25 cellular contexts compared by ENCODE assay signal in the genomic region with DNA sequence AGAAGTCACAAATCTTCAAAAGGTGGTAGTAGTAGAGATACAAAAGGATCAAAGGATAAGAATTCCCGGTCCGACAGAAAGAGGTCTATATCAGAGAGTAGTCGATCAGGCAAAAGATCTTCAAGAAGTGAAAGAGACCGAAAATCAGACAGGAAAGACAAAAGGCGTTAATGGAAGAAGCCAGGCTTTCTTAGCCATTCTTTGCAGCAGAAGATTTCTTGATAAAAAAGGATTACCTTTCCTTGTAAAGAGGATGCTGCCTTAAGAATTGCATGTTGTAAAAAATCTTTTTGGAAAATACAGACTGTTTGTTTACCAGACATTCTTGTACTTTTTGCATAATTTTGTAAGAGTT.
"Had no signal": no experiment of that assay in that cellular context is flagged by ENCODE, and none has a peak within 500 bp of the region (broad histone marks: within the 10 kb centered on the region; RNA-seq: fewer than 3 reads in every experiment).

No MANE protein-coding gene starts in this region.

- ATAC-seq: activated T-helper 17 cell treated with anti-CD3 and anti-CD28 coated beads, Interleukin-2, amount 50 U/mL, for 72 hours; sciatic nerve had no signal

- H3K27me3 Mint-ChIP-seq: activated naive CD8-positive, alpha-beta T cell; activated T-cell treated with anti-CD3 and anti-CD28 coated beads, Interleukin-2, amount 50 U/mL, for 24 hours; activated T-helper 17 cell treated with anti-CD3 and anti-CD28 coated beads, Interleukin-2, amount 50 U/mL, for 72 hours; stimulated activated naive CD8-positive, alpha-beta T cell treated with anti-CD3 and anti-CD28 coated beads, Interleukin-15, amount 100 ng/mL, for 72 hours had no signal

- H3K9me3 ChIP-seq: adrenal gland, ascending aorta, left ventricle myocardium inferior, tibial artery had no signal

- H3K4me3 ChIP-seq: adrenal gland, ascending aorta, hepatocyte, left ventricle myocardium inferior, tibial artery had no signal

- DNase-seq: activated CD4-positive, alpha-beta T cell treated with anti-CD3 and anti-CD28 coated beads for 1 hour; activated CD8-positive, alpha-beta memory T cell treated with anti-CD3 and anti-CD28 coated beads for 24 hours; activated CD8-positive, alpha-beta memory T cell treated with anti-CD3 and anti-CD28 coated beads, Interleukin-2, amount 50 U/mL, for 4 hours; activated naive CD4-positive, alpha-beta T cell; activated T-cell treated with anti-CD3 and anti-CD28 coated beads, Interleukin-2, amount 50 U/mL, for 24 hours; adrenal gland; effector CD4-positive, alpha-beta T cell; erythroblast; foreskin melanocyte; kidney glomerular epithelial cell; left ventricle myocardium inferior; mammary epithelial cell; nucleus accumbens; posterior cingulate gyrus; small intestine; stimulated activated CD4-positive, alpha-beta T cell treated with anti-CD3 and anti-CD28 coated beads, Interleukin-2, amount 100 ng/mL, for 24 hours; stimulated activated naive CD8-positive, alpha-beta T cell treated with anti-CD3 and anti-CD28 coated beads, Interleukin-15, amount 100 ng/mL, for 72 hours; tibial artery had no signal

- H3K4me2 ChIP-seq: hepatocyte had no signal

- H3K9me3 Mint-ChIP-seq: activated T-cell treated with anti-CD3 and anti-CD28 coated beads, Interleukin-2, amount 50 U/mL, for 24 hours; activated T-helper 17 cell treated with anti-CD3 and anti-CD28 coated beads, Interleukin-2, amount 50 U/mL, for 72 hours; nephron; stimulated activated effector memory CD8-positive, alpha-beta T cell treated with anti-CD3 and anti-CD28 coated beads, Interleukin-12 subunit alpha, Interleukin-12 subunit beta, amount 100 ng/mL, for 72 hours; stimulated activated naive CD8-positive, alpha-beta T cell treated with anti-CD3 and anti-CD28 coated beads, Interleukin-15, amount 100 ng/mL, for 72 hours had no signal

- H3K4me3 Mint-ChIP-seq: activated naive CD8-positive, alpha-beta T cell; activated T-cell treated with anti-CD3 and anti-CD28 coated beads, Interleukin-2, amount 50 U/mL, for 24 hours; activated T-helper 17 cell treated with anti-CD3 and anti-CD28 coated beads, Interleukin-2, amount 50 U/mL, for 72 hours; nephron; stimulated activated effector memory CD8-positive, alpha-beta T cell treated with anti-CD3 and anti-CD28 coated beads, Interleukin-12 subunit alpha, Interleukin-12 subunit beta, amount 100 ng/mL, for 72 hours; stimulated activated naive CD8-positive, alpha-beta T cell treated with anti-CD3 and anti-CD28 coated beads, Interleukin-15, amount 100 ng/mL, for 72 hours had no signal

- H3K27ac ChIP-seq: adrenal gland, ascending aorta, hepatocyte, left ventricle myocardium inferior, tibial artery had no signal

- H3K27ac Mint-ChIP-seq: activated naive CD8-positive, alpha-beta T cell; activated T-cell treated with anti-CD3 and anti-CD28 coated beads, Interleukin-2, amount 50 U/mL, for 24 hours; activated T-helper 17 cell treated with anti-CD3 and anti-CD28 coated beads, Interleukin-2, amount 50 U/mL, for 72 hours; nephron; stimulated activated effector memory CD8-positive, alpha-beta T cell treated with anti-CD3 and anti-CD28 coated beads, Interleukin-12 subunit alpha, Interleukin-12 subunit beta, amount 100 ng/mL, for 72 hours; stimulated activated naive CD8-positive, alpha-beta T cell treated with anti-CD3 and anti-CD28 coated beads, Interleukin-15, amount 100 ng/mL, for 72 hours had no signal

- H3K27me3 ChIP-seq: adrenal gland, ascending aorta, hepatocyte, tibial artery had no signal

- H2AFZ ChIP-seq: hepatocyte had no signal
